ENCODE assay signal across 8 cellular contexts in the genomic region with DNA sequence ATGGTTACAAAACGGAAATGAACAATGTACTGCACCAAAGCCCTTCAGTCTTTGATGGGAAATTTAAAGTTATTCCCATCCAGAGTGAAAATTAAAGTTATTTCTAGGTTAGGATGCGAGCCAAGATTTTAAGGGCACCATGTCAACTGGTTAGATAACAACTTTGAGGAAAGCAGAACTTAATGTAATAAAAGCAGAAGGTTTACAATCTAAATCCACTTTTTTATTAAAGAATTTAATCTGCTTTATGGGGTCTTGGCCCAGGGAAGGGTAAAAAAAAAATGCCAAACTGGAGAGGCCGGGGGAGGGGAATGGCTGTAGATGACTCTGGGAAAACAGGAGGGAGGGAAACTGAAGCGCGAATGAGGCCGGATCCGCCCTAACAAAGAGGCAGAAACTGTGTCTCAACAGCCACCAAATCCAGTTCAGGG.
DNase-seq lines count a peak whose midpoint lies in the region; ATAC-seq, FAIRE-seq and TF ChIP-seq lines count a peak whose summit lies in the region.

No MANE protein-coding gene starts in this region.

- FAIRE-seq in HTR-8/SVneo (lab: Jason Lieb, UNC) (no peak), RCC 7860 (lab: Jason Lieb, UNC) (no peak)

- no peak for TF ChIP-seq CTCF in GM06990 (IDR thresholded peaks at IDR 0.05; ENCODE audit: insufficient read depth, low read length, poor library complexity, severe bottlenecking)
- TF ChIP-seq CTCF in gastroesophageal sphincter (IDR thresholded peaks at IDR 0.05), result no peak
- TF ChIP-seq CTCF in psoas muscle (IDR thresholded peaks at IDR 0.05), result no peak

- H3K36me3 Mint-ChIP-seq in T-helper 17 cell (ENCODE audit: low read depth), result no peaks in the 10 kb centered on the region

- no peak for DNase-seq in GM06990 (ENCODE audit: extremely low read depth, insufficient read length)
- no peak for DNase-seq in T-helper 17 cell
- DNase-seq in psoas muscle, result no peak
- no peak for DNase-seq in aorta
- no peak for DNase-seq in HTR-8/SVneo (ENCODE audit: insufficient read length, low spot score)
- no peak for DNase-seq in RCC 7860 (ENCODE audit: low spot score)
- no peak for DNase-seq in NCI-H524 treated with DMSO at 0.1 percent for 48 hours (lab: John Stamatoyannopoulos, UW)

- peak overlapping the region; percentile 63 for H3K4me3 Mint-ChIP-seq in T-helper 17 cell

- H3K36me3 ChIP-seq in GM06990 (ENCODE audit: control insufficient read depth, insufficient read depth, low read length) (no peaks in the 10 kb centered on the region; the same call in 1 of the 2 replicates), gastroesophageal sphincter (no peaks in the 10 kb centered on the region), psoas muscle (ENCODE audit: insufficient read depth in 1 of 2, low read depth in 1 of 2) (no peaks in the 10 kb centered on the region), aorta (ENCODE audit: control insufficient read depth in 1 of 2, insufficient read depth in 2 of 2, low read length in 1 of 2) (no peaks in the 10 kb centered on the region)

- H3K27ac ChIP-seq in gastroesophageal sphincter, result peak overlapping the region; percentile 83 to 94 (median 86)
- peak overlapping the region; percentile 75 for H3K27ac ChIP-seq in psoas muscle
- peak overlapping the region in 1 of 2 donors; percentile 84 for H3K27ac ChIP-seq in aorta (ENCODE audit: low read depth in 1 of 2, low read length in 2 of 2)

- peak overlapping the region; percentile 95 for H3K27ac Mint-ChIP-seq in T-helper 17 cell

- 2 to 3% methylated on average over 6 to 7 of the region's 7 CpGs for WGBS in gastroesophageal sphincter (ENCODE audit: low coverage in 1 of 2), 2 donors
- WGBS in psoas muscle, 3 donors, result 7 to 14% (median 12%) methylated on average over 7 of the region's 7 CpGs
- 1 to 4% methylated on average over 7 of the region's 7 CpGs for WGBS in aorta, 2 donors

- ATAC-seq in T-helper 17 cell, result no peak
- ATAC-seq in gastroesophageal sphincter, result no peak
- no peak for ATAC-seq in psoas muscle
- no peak for ATAC-seq in aorta (ENCODE audit: low FRiP score)

- H3K4me3 ChIP-seq in GM06990 (replicated peaks; ENCODE audit: low read depth, low read length) (peak overlapping the region; percentile 7; the same call in 1 of the 2 replicates), gastroesophageal sphincter (peak overlapping the region; percentile 19 to 21), psoas muscle (peak overlapping the region; percentile 25), aorta (ENCODE audit: low read length in 2 of 2) (peak overlapping the region in 1 of 2 donors; percentile 7)

- no peaks in the 10 kb centered on the region for H3K9me3 ChIP-seq in T-helper 17 cell (ENCODE audit: control insufficient read depth, low read length, poor library complexity, severe bottlenecking)
- H3K9me3 ChIP-seq in gastroesophageal sphincter, result no peaks in the 10 kb centered on the region
- H3K9me3 ChIP-seq in psoas muscle, result no peaks in the 10 kb centered on the region
- H3K9me3 ChIP-seq in aorta (ENCODE audit: control insufficient read depth, low read length), result no peaks in the 10 kb centered on the region

- no peak for TF ChIP-seq EP300 in gastroesophageal sphincter (IDR thresholded peaks at IDR 0.05)

- H3K27me3 ChIP-seq in GM06990 (replicated peaks; ENCODE audit: control insufficient read depth, insufficient read depth, low read length), result no peaks in the 10 kb centered on the region
- H3K27me3 ChIP-seq in gastroesophageal sphincter, result no peaks in the 10 kb centered on the region
- H3K27me3 ChIP-seq in psoas muscle (ENCODE audit: insufficient read depth in 3 of 3, low read length in 2 of 3), result no peaks in the 10 kb centered on the region
- H3K27me3 ChIP-seq in aorta (ENCODE audit: control insufficient read depth in 1 of 2, insufficient read depth in 2 of 2, low read length in 1 of 2), result no peaks in the 10 kb centered on the region

- H3K4me1 Mint-ChIP-seq in T-helper 17 cell, result peaks cover 31% of the 10 kb centered on the region

- H3K4me1 ChIP-seq in gastroesophageal sphincter, result peaks cover 0 to 62% (median 19%) of the 10 kb centered on the region in 3 donors
- peaks cover 35% of the 10 kb centered on the region for H3K4me1 ChIP-seq in psoas muscle
- peaks cover 0 to 3% of the 10 kb centered on the region in 2 donors for H3K4me1 ChIP-seq in aorta (ENCODE audit: control insufficient read depth in 1 of 2, insufficient read depth in 2 of 2, low read length in 2 of 2)

- intact Hi-C loops in psoas muscle (cut with DNase I) (loop anchor here in 1 of 2 donors (2.0 kb wide), 1 partner anchor 109 kb away; no protein-coding TSS in a partner anchor), aorta (cut with DNase I) (loop anchor here (2.0 to 5.0 kb wide), 4 partner anchors 107 to 160 kb away; partner anchors contain the start of gene ATF7IP (in 2 of the 2))

- H3K27me3 Mint-ChIP-seq in T-helper 17 cell, result no peaks in the 10 kb centered on the region

- TF ChIP-seq POLR2A in gastroesophageal sphincter (IDR thresholded peaks at IDR 0.05), result no peak
